Comparison of ENCODE assay signal across 22 cellular contexts in the genomic region with DNA sequence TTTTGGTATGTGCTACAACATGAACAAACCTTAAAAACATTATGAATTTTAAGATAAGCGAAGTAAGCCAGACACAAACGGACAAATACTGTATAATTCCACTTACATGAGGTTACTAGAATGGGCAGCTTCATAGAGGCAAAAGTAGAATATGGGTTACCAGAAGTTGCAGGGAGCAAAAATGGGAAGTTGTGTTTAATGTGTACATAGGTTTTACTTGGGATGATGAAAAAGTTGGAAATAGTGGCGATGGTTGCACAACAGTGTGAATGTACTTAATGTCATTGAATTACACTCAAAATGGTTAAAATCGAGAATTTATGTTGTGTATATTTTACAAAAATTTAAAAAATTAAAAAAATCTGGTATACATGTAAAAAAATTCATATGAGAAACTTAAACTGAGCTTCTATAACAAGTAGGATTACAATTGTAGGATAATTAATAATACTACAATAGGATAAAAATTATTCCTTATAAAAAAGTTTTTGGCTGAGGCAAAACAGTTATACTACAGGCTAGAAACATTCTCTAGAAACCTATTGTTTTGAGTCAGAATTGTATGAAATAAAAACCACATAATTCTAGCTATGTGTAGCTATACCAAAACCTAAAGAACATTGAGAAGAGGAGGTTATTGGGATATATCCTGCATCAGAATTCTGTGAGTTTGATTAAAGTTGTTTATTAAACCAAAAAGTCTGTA. TPM values are rescaled to one million over a fixed set of nuclear protein-coding genes. Genes with fewer than 3 reads are reported as not detected.
DNase-seq lines count a peak whose midpoint lies in the region; ATAC-seq and TF ChIP-seq lines count a peak whose summit lies in the region.
"Had no signal": no experiment of that assay in that cellular context is flagged by ENCODE, and none has a peak within 500 bp of the region (broad histone marks: within the 10 kb centered on the region; RNA-seq: fewer than 3 reads in every experiment).

No MANE protein-coding gene starts in this region.

- intact Hi-C loops in CD8-positive, alpha-beta T cell (cut with DNase I, micrococcal nuclease): no loop called here

- H3K27ac Mint-ChIP-seq in CD8-positive, alpha-beta T cell: peak overlapping the region; percentile 13
- H3K27ac Mint-ChIP-seq in immature natural killer cell: peak overlapping the region in 4 of 6 donors; percentile 22 to 71 (median 55)

- no peaks in the 10 kb centered on the region for H3K9me3 ChIP-seq in CD8-positive, alpha-beta T cell (ENCODE audit: low read length)

- H3K27me3 Mint-ChIP-seq in CD8-positive, alpha-beta T cell (ENCODE audit: low read depth): no peaks in the 10 kb centered on the region
- H3K27me3 Mint-ChIP-seq in immature natural killer cell (ENCODE audit: low read depth in 3 of 3): peaks cover 0 to 2% (median 1%) of the 10 kb centered on the region in 3 donors
- H3K27me3 Mint-ChIP-seq: CD8-positive, alpha-beta memory T cell had no signal

- no peaks in the 10 kb centered on the region for H3K27me3 ChIP-seq in CD8-positive, alpha-beta T cell (ENCODE audit: insufficient read depth, low read length)
- H3K27me3 ChIP-seq: BLaER1 treated with 17β-estradiol and CSF1 and Interleukin-3, amounts not matched to agents 10 nM and 100 nM had no signal

- CTCF ChIA-PET in CD8-positive, alpha-beta T cell (lab: Charles Lee): no interaction called here

- H3K4me3 ChIP-seq in CD8-positive, alpha-beta T cell (ENCODE audit: low read depth, low read length): no peak overlapping the region
- H3K4me3 ChIP-seq: BLaER1 treated with 17β-estradiol and CSF1 and Interleukin-3, amounts not matched to agents 10 nM and 100 nM had no signal

- no peaks in the 10 kb centered on the region for H3K9me3 Mint-ChIP-seq in CD8-positive, alpha-beta T cell
- H3K9me3 Mint-ChIP-seq in immature natural killer cell: no peaks in the 10 kb centered on the region
- H3K9me3 Mint-ChIP-seq: CD8-positive, alpha-beta memory T cell had no signal

- peaks cover 72% of the 10 kb centered on the region for H3K36me3 Mint-ChIP-seq in CD8-positive, alpha-beta T cell
- H3K36me3 Mint-ChIP-seq in immature natural killer cell: peaks cover 10 to 43% (median 42%) of the 10 kb centered on the region in 3 donors

- peak; percentile 48 for DNase-seq in SIG-M5 treated with dmso at 0.1 percent for 504 hours (lab: John Stamatoyannopoulos, UW; ENCODE audit: unreplicated experiment)
- no peak for DNase-seq in SIG-M5 (lab: John Stamatoyannopoulos, UW)
- DNase-seq in CD8-positive, alpha-beta T cell: no peak
- peak; percentile 56 for DNase-seq in MV-4-11 (lab: John Stamatoyannopoulos, UW)
- no peak for DNase-seq in immature natural killer cell
- no peak for DNase-seq in stimulated activated CD4-positive, alpha-beta T cell treated with anti-CD3 and anti-CD28 coated beads, Interleukin-4, amount 100 ng/mL, for 4 hours
- DNase-seq in activated T-cell treated with anti-CD3 and anti-CD28 coated beads for 4 hours: no peak
- DNase-seq: ACHN; Calu3; CD8-positive, alpha-beta memory T cell; DMS153; GOT3; Kasumi-1; NCI-H1694 treated with DMSO at 0.1 percent for 48 hours; NCI-H2081 treated with DMSO at 0.1 percent for 48 hours; NCI-H2171 treated with DMSO at 0.1 percent for 48 hours; NCI-H524 treated with DMSO at 0.1 percent for 48 hours; NCI-H82 had no signal

- no peak for ATAC-seq in CD8-positive, alpha-beta T cell
- ATAC-seq in HG03159 (IDR thresholded peaks at IDR 0.05; ENCODE audit: unreplicated experiment): no peak
- ATAC-seq: HCT116 had no signal

- TF ChIP-seq CTCF in CD8-positive, alpha-beta T cell (IDR thresholded peaks at IDR 0.05): no peak

- H3K27ac ChIP-seq in CD8-positive, alpha-beta T cell (ENCODE audit: low read depth, low read length): no peak overlapping the region
- H3K27ac ChIP-seq: 22Rv1; BLaER1 treated with 17β-estradiol and CSF1 and Interleukin-3, amounts not matched to agents 10 nM and 100 nM had no signal

- H3K36me3 ChIP-seq in CD8-positive, alpha-beta T cell (ENCODE audit: insufficient read depth, low read length): peaks cover 15% of the 10 kb centered on the region

- H3K4me1 ChIP-seq in CD8-positive, alpha-beta T cell (ENCODE audit: insufficient read depth, low read length): no peaks in the 10 kb centered on the region

- POLR2A ChIA-PET in CD8-positive, alpha-beta T cell (lab: Charles Lee): no interaction called here

- no peaks in the 10 kb centered on the region for H3K4me1 Mint-ChIP-seq in CD8-positive, alpha-beta T cell (ENCODE audit: low read depth)
- H3K4me1 Mint-ChIP-seq in immature natural killer cell: peaks cover 5 to 6% of the 10 kb centered on the region in 2 donors

- no peak overlapping the region for H3K4me3 Mint-ChIP-seq in CD8-positive, alpha-beta T cell
- H3K4me3 Mint-ChIP-seq in immature natural killer cell: no peak overlapping the region
- H3K4me3 Mint-ChIP-seq: CD8-positive, alpha-beta memory T cell had no signal

RNA-seq across cellular contexts. Expression of gene DYNLRB1, which starts 24.8 kb away (rescaled TPM):
- 10 to 100 TPM; 34.9 to 38.0 TPM for total RNA-seq in CD8-positive, alpha-beta T cell
- 100 to 1,000 TPM; 238 to 307 (median 242) TPM for polyA plus RNA-seq in immature natural killer cell

Comparison
In these comparisons a context has a peak if more than half of its experiments do, and no peak if none do; other contexts are left out.
1. DNase-seq: peak in SIG-M5 treated with dmso at 0.1 percent for 504 hours (single experiment) and MV-4-11 (single experiment); none in SIG-M5 (single experiment), CD8-positive, alpha-beta T cell (0 of 7), immature natural killer cell (0 of 3), stimulated activated CD4-positive, alpha-beta T cell treated with anti-CD3 and anti-CD28 coated beads, Interleukin-4, amount 100 ng/mL, for 4 hours (0 of 2) and activated T-cell treated with anti-CD3 and anti-CD28 coated beads for 4 hours (single experiment).